Comparison of ENCODE assay signal across 9 cellular contexts in the genomic region with DNA sequence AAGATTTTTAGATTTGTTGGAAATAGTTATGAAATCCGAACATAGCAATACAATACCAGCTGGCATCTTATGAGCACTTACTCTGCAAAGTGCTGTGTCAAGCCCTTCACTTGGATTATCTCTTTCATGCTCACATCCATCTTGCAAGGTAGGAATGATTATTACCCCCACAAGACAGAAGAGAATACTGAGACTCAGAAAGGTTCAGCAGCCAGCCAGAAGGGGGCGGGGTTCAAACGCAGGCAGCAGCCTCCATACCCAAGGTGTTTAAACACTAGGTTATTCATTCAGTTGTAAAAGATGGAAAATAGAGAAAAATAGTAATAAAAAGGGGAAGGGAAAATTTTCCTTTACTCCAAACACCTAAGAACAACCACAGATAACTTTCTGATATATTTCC.
A peak's percentile ranks its signal among the peaks of the same experiment; 100 is the strongest.
DNase-seq lines count a peak whose midpoint lies in the region; ATAC-seq, FAIRE-seq and TF ChIP-seq lines count a peak whose summit lies in the region.
"Had no signal": no experiment of that assay in that cellular context is flagged by ENCODE, and none has a peak within 500 bp of the region (broad histone marks: within the 10 kb centered on the region; RNA-seq: fewer than 3 reads in every experiment).

No MANE protein-coding gene starts in this region.

- no peak overlapping the region for H2BK12ac ChIP-seq in H1 (ENCODE audit: low read depth, low read length)

- peak overlapping the region; percentile 53 for H3K4me2 ChIP-seq in A549
- no peak overlapping the region for H3K4me2 ChIP-seq in KMS-11
- no peak overlapping the region for H3K4me2 ChIP-seq in H1 (ENCODE audit: insufficient read depth in 1 of 2, low read depth in 2 of 2, low read length in 2 of 2)

- no peak overlapping the region for H2AK5ac ChIP-seq in H1 (ENCODE audit: low read depth, low read length)

- no peak overlapping the region for H4K8ac ChIP-seq in H1 (ENCODE audit: extremely low read depth, insufficient read depth, low read length)

- H3K14ac ChIP-seq in H1 (ENCODE audit: insufficient read length): no peak overlapping the region

- H3K36me3 ChIP-seq in KMS-11 (ENCODE audit: insufficient read depth) (no peaks in the 10 kb centered on the region), H1 (ENCODE audit: control insufficient read depth in 2 of 4, insufficient read depth in 4 of 4, low read length in 3 of 4) (peaks cover 0 to 6% (median 0%) of the 10 kb centered on the region in 4 experiments; a peak in 1 of 8 replicates), small intestine (ENCODE audit: control insufficient read depth in 2 of 2, insufficient read depth in 2 of 2, low read length in 2 of 2) (no peaks in the 10 kb centered on the region)

- TF ChIP-seq POLR2A in A549 (IDR thresholded peaks at IDR 0.05; ENCODE audit: low read length) (no peak), H1 (IDR thresholded peaks at IDR 0.05; ENCODE audit: control extremely low read depth in 1 of 2, low read depth in 2 of 2, low read length in 2 of 2) (no peak)

- H3K23ac ChIP-seq in H1 (ENCODE audit: insufficient read length): no peak overlapping the region

- no peaks in the 10 kb centered on the region; the same call in 1 of the 2 replicates for H3K23me2 ChIP-seq in H1 (ENCODE audit: low read depth, low read length)

- no peak for TF ChIP-seq EP300 in A549 (IDR thresholded peaks at IDR 0.05)
- TF ChIP-seq EP300 in H1 (IDR thresholded peaks at IDR 0.05; ENCODE audit: borderline replicate concordance in 1 of 2, low read depth in 2 of 2, low read length in 2 of 2): no peak

- TF ChIP-seq CTCF in A549 (IDR thresholded peaks at IDR 0.05): peak; percentile 65
- TF ChIP-seq CTCF in KMS-11 (conservative IDR thresholded peaks at IDR 0.05; ENCODE audit: low read depth, low read length): peak; percentile 24; the same call in 1 of the 2 replicates
- peak; percentile 63 to 67 (median 66) for TF ChIP-seq CTCF in H1 (IDR thresholded peaks at IDR 0.05; ENCODE audit: control extremely low read depth in 1 of 3, insufficient read depth in 1 of 3, low read depth in 1 of 3, low read length in 3 of 3)

- TF ChIP-seq RAD21 in A549 (conservative IDR thresholded peaks at IDR 0.05 in 1 of 2, IDR thresholded peaks at IDR 0.05 in 1 of 2) (peak; percentile 70 to 71), H1 (IDR thresholded peaks at IDR 0.05 in 1 of 2, conservative IDR thresholded peaks at IDR 0.05 in 1 of 2; ENCODE audit: low read depth in 2 of 2, low read length in 2 of 2) (peak; percentile 65 to 67)

- H3K27me3 ChIP-seq in KMS-11 (ENCODE audit: insufficient read depth, low read depth): no peaks in the 10 kb centered on the region
- no peaks in the 10 kb centered on the region for H3K27me3 ChIP-seq in H1 (replicated peaks in 1 of 4; ENCODE audit: control insufficient read depth in 3 of 4, extremely low read depth in 1 of 4, insufficient read depth in 3 of 4, low read length in 3 of 4)
- H3K27me3 ChIP-seq in small intestine (ENCODE audit: control insufficient read depth in 2 of 2, insufficient read depth in 2 of 2, low read length in 2 of 2): no peaks in the 10 kb centered on the region

- no peaks in the 10 kb centered on the region for H3K79me1 ChIP-seq in H1 (ENCODE audit: low read depth, low read length)

- no peak for FAIRE-seq in A549 (lab: Jason Lieb, UNC)
- no peak for FAIRE-seq in H1 (lab: Jason Lieb, UNC)
- FAIRE-seq in small intestine (lab: Jason Lieb, UNC): no peak

- no peak overlapping the region for H3K9ac ChIP-seq in KMS-11
- H3K9ac ChIP-seq in H1 (replicated peaks in 1 of 4; ENCODE audit: extremely low read depth in 1 of 4, low read depth in 3 of 4, low read length in 3 of 4): no peak overlapping the region

- H3K27ac ChIP-seq in A549 (peak overlapping the region; percentile 49 to 77), KMS-11 (no peak overlapping the region), H1 (ENCODE audit: low read depth, low read length) (no peak overlapping the region), small intestine (ENCODE audit: low read depth in 1 of 2, low read length in 1 of 2) (peak overlapping the region in 1 of 2 donors; percentile 24)

- CTCF ChIA-PET in A549 (lab: Yijun Ruan, JAX) (interaction anchor here (0.6 to 11.5 kb wide), 12 partner anchors 9 to 293 kb away, joined by 3 to 64 read pairs (median 6); no protein-coding TSS in a partner anchor), H1 (lab: Charles Lee; ENCODE audit: partially characterized antibody) (interaction anchor here (1.1 to 12.3 kb wide), 7 partner anchors 8 to 295 kb away, joined by 3 to 82 read pairs (median 4); no protein-coding TSS in a partner anchor)

- H2BK120ac ChIP-seq in H1 (replicated peaks; ENCODE audit: low read depth, low read length): no peak overlapping the region

- no peaks in the 10 kb centered on the region for H4K20me1 ChIP-seq in KMS-11 (ENCODE audit: insufficient read depth)
- H4K20me1 ChIP-seq in H1 (replicated peaks in 1 of 2; ENCODE audit: control insufficient read depth in 1 of 2, insufficient read depth in 2 of 2, low read length in 2 of 2): no peaks in the 10 kb centered on the region

- ATAC-seq in A549: peak; percentile 30 to 49; a peak in 3 of 6 replicates
- peak; percentile 52 for ATAC-seq in GM18511 (IDR thresholded peaks at IDR 0.05; ENCODE audit: unreplicated experiment)

- H2AFZ ChIP-seq in KMS-11 (ENCODE audit: low read depth): no peak overlapping the region
- H2AFZ ChIP-seq in H1 (ENCODE audit: low read length): no peak overlapping the region

- no peak overlapping the region for H2BK5ac ChIP-seq in H1 (ENCODE audit: low read depth, low read length)

- POLR2A ChIA-PET in A549 (lab: Yijun Ruan, JAX) (no interaction called here), H1 (lab: Charles Lee; ENCODE audit: partially characterized antibody) (no interaction called here)

- H2BK15ac ChIP-seq in H1 (ENCODE audit: low read length): no peak overlapping the region

- H2BK20ac ChIP-seq in H1 (ENCODE audit: low read length): no peak overlapping the region

- 29% methylated on average over 3 of the region's 3 CpGs for WGBS in A549 (ENCODE audit: missing lambda C conversion rate)
- 31% methylated on average over 3 of the region's 3 CpGs; no CpG with 5 or more reads in 1 of the 2 experiments for WGBS in H1 (ENCODE audit: extremely low coverage in 1 of 2, insufficient coverage in 1 of 2, insufficient read length in 1 of 2, insufficient replicate concordance in 2 of 2, low coverage in 1 of 2, low lambda C conversion rate in 2 of 2, missing lambda C conversion rate in 1 of 2), 2 experiments
- WGBS in small intestine, 3 donors: 56 to 69% (median 60%) methylated on average over 3 of the region's 3 CpGs

- peaks cover 78% of the 10 kb centered on the region for H3K4me1 ChIP-seq in A549
- H3K4me1 ChIP-seq in KMS-11 (ENCODE audit: low read depth, poor library complexity, severe bottlenecking): no peaks in the 10 kb centered on the region
- H3K4me1 ChIP-seq in H1 (replicated peaks in 1 of 4; ENCODE audit: control insufficient read depth in 3 of 4, insufficient read depth in 4 of 4, low read length in 3 of 4): peaks cover 0 to 8% (median 5%) of the 10 kb centered on the region in 4 experiments; a peak in 3 of 7 replicates
- peaks cover 9 to 10% of the 10 kb centered on the region in 2 donors for H3K4me1 ChIP-seq in small intestine (ENCODE audit: control insufficient read depth in 2 of 2, insufficient read depth in 1 of 2, low read depth in 1 of 2, low read length in 1 of 2)

- no peak overlapping the region for H4K5ac ChIP-seq in H1 (ENCODE audit: insufficient read length, low read depth, low read length)

- peaks cover 4% of the 10 kb centered on the region; the same call in 1 of the 3 replicates for H3K9me3 ChIP-seq in A549
- H3K9me3 ChIP-seq in H1 (ENCODE audit: insufficient read depth in 2 of 2, low read depth in 1 of 2, low read length in 1 of 2): no peaks in the 10 kb centered on the region
- no peaks in the 10 kb centered on the region for H3K9me3 ChIP-seq in small intestine (ENCODE audit: control insufficient read depth, low read depth)

- H3K79me2 ChIP-seq in KMS-11 (ENCODE audit: insufficient read depth, low read depth): no peaks in the 10 kb centered on the region
- H3K79me2 ChIP-seq in H1 (ENCODE audit: control insufficient read depth in 1 of 2, insufficient read depth in 2 of 2, low read length in 2 of 2): no peaks in the 10 kb centered on the region

- H3K56ac ChIP-seq in H1 (replicated peaks; ENCODE audit: insufficient read length, low read depth, low read length): no peak overlapping the region

- peak in 1 of 2 experiments; percentile 60 for DNase-seq in A549 (ENCODE audit: low read depth in 1 of 2, low spot score in 1 of 2)
- peak in 1 of 2 experiments; percentile 63 for DNase-seq in H1 (ENCODE audit: low read depth in 1 of 2, low spot score in 2 of 2)
- DNase-seq in kidney tubule cell (ENCODE audit: low spot score): no peak
- no peak for DNase-seq in T1000 (lab: John Stamatoyannopoulos, UW)
- no peak for DNase-seq in small intestine
- DNase-seq in activated effector memory CD4-positive, alpha-beta T cell treated with anti-CD3 and anti-CD28 coated beads, Interleukin-2, amount 50 U/mL, for 16 hours: no peak
- DNase-seq: DND-41 had no signal

- no peak overlapping the region for H3K18ac ChIP-seq in H1 (ENCODE audit: extremely low read depth, low read length)

- no peak overlapping the region for H4K91ac ChIP-seq in H1 (replicated peaks; ENCODE audit: insufficient read length, low read length)

- H3K4me3 ChIP-seq in A549 (no peak overlapping the region), KMS-11 (IDR thresholded peaks at IDR 0.05; ENCODE audit: insufficient read depth, low read depth, low read length) (no peak overlapping the region), H1 (ENCODE audit: extremely low read depth in 1 of 4, insufficient read depth in 2 of 4, low read depth in 3 of 4, low read length in 4 of 4) (no peak overlapping the region), small intestine (ENCODE audit: low read depth in 1 of 2, low read length in 2 of 2) (no peak overlapping the region)

- no peak overlapping the region for H3K4ac ChIP-seq in H1 (replicated peaks; ENCODE audit: insufficient read length, low read depth, low read length)

TF ChIP-seq in A549, 52 proteins besides CTCF, POLR2A, EP300 and RAD21 (continues in another document):
- no peak for TF ChIP-seq CBX2 (IDR thresholded peaks at IDR 0.05; ENCODE audit: borderline replicate concordance, low read depth)
- no peak for TF ChIP-seq HDAC2 (IDR thresholded peaks at IDR 0.05)
- TF ChIP-seq SMC3 (IDR thresholded peaks at IDR 0.05): peak; percentile 65
- TF ChIP-seq TFCP2L1 (CRISPR knock-in tag; IDR thresholded peaks at IDR 0.05): no peak
- no peak for TF ChIP-seq PHF8 (IDR thresholded peaks at IDR 0.05; ENCODE audit: borderline replicate concordance, low read depth)

TF ChIP-seq in H1, 55 proteins besides CTCF, POLR2A, EP300 and RAD21:
- no peak for TF ChIP-seq POU5F1 (IDR thresholded peaks at IDR 0.05; ENCODE audit: low read depth, low read length)
- peak; percentile 85 for TF ChIP-seq KDM1A (IDR thresholded peaks at IDR 0.05; ENCODE audit: borderline replicate concordance, low read length)

Comparison
In these comparisons a context has a peak if more than half of its experiments do, and no peak if none do; other contexts are left out.
1. H3K27ac ChIP-seq: peak in A549 (2 of 2); none in KMS-11 (single experiment) and H1 (single experiment).
2. Peak in every context shown above with its lines, with median percentiles within 50 percentile points of each other: CTCF ChIP-seq.